ENCODE assay signal across 8 cellular contexts in the genomic region with DNA sequence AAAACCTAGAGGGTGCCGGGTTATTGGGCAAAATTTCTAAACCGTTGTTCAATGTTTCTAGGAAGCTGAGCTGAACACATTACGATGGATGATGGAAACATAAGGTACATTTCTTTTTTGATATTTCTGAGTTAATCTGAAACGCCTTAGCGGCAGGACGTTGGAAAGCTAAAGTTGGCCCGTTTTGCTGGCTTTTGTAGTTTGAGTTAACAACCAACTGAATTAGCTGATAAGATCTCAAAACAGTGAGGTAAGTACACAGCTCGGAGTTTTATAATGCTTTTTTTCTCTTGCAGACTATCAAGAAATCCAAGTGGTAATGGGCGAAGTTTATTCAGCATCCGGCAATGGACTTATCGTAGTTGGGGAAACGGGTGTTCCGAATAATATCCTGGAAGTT.
A peak's percentile ranks its signal among the peaks of the same experiment; 100 is the strongest.
DNase-seq lines count a peak whose midpoint lies in the region; ATAC-seq and TF ChIP-seq lines count a peak whose summit lies in the region.

No MANE protein-coding gene starts in this region.

- H2BK5ac ChIP-seq in H9 (ENCODE audit: insufficient read length, low read length): no peak overlapping the region

- peaks cover 5% of the 10 kb centered on the region; the same call in 1 of the 2 replicates for H3K79me2 ChIP-seq in H9 (ENCODE audit: insufficient read depth, low read length)

- peak overlapping the region; percentile 97 for H3K4me2 ChIP-seq in H9 (ENCODE audit: insufficient read depth, insufficient read length, low read length)

- H3K27me3 Mint-ChIP-seq in H9 (ENCODE audit: low read depth): no peaks in the 10 kb centered on the region; the same call in 1 of the 2 replicates

- no peak overlapping the region for H2BK15ac ChIP-seq in H9 (ENCODE audit: low read depth, low read length)

- no peak for DNase-seq in H9
- DNase-seq in WERI-Rb-1: no peak
- DNase-seq in NCI-H446 treated with DMSO at 0.1 percent for 48 hours (lab: John Stamatoyannopoulos, UW): no peak
- no peak for DNase-seq in NCI-H1105 treated with DMSO at 0.1 percent for 48 hours (lab: John Stamatoyannopoulos, UW)
- DNase-seq in GM03348 (ENCODE audit: low spot score): no peak

- H2BK20ac ChIP-seq in H9 (ENCODE audit: low read depth, low read length, poor library complexity, severe bottlenecking): no peak overlapping the region

- TF ChIP-seq POLR2A in gastroesophageal sphincter (IDR thresholded peaks at IDR 0.05): no peak

- TF ChIP-seq CTCF in H9 (conservative IDR thresholded peaks at IDR 0.05) (no peak), WERI-Rb-1 (IDR thresholded peaks at IDR 0.05; ENCODE audit: low read depth, low read length) (no peak), gastroesophageal sphincter (IDR thresholded peaks at IDR 0.05) (no peak)

- H3K4me1 ChIP-seq in H9 (ENCODE audit: insufficient read depth, low read length): no peaks in the 10 kb centered on the region
- peaks cover 0 to 32% (median 0%) of the 10 kb centered on the region in 3 donors for H3K4me1 ChIP-seq in gastroesophageal sphincter
- H3K4me1 ChIP-seq in skeletal muscle tissue (ENCODE audit: control insufficient read depth in 3 of 3, insufficient read depth in 3 of 3, low read length in 3 of 3): peaks cover 17 to 25% (median 17%) of the 10 kb centered on the region in 3 donors

- no peaks in the 10 kb centered on the region for H3K9me3 ChIP-seq in H9 (ENCODE audit: control insufficient read depth, low read depth, low read length)
- H3K9me3 ChIP-seq in WERI-Rb-1 (ENCODE audit: severe bottlenecking): peaks cover 2% of the 10 kb centered on the region
- no peaks in the 10 kb centered on the region for H3K9me3 ChIP-seq in gastroesophageal sphincter
- no peaks in the 10 kb centered on the region for H3K9me3 ChIP-seq in skeletal muscle tissue (ENCODE audit: control insufficient read depth in 3 of 3, low read length in 3 of 3)

- H3T11ph ChIP-seq in H9 (ENCODE audit: low read length): no peak overlapping the region

- peaks cover 51% of the 10 kb centered on the region for H3K36me3 ChIP-seq in WERI-Rb-1
- H3K36me3 ChIP-seq in gastroesophageal sphincter: peaks cover 0 to 8% of the 10 kb centered on the region in 2 donors
- H3K36me3 ChIP-seq in skeletal muscle tissue (ENCODE audit: control insufficient read depth in 3 of 3, insufficient read depth in 3 of 3, low read length in 3 of 3): peaks cover 0 to 3% (median 2%) of the 10 kb centered on the region in 3 donors

- H3K27me3 ChIP-seq in H9 (ENCODE audit: insufficient read depth, low read length): no peaks in the 10 kb centered on the region
- no peaks in the 10 kb centered on the region for H3K27me3 ChIP-seq in WERI-Rb-1 (ENCODE audit: insufficient read depth, low read depth, severe bottlenecking)
- no peaks in the 10 kb centered on the region for H3K27me3 ChIP-seq in gastroesophageal sphincter
- no peaks in the 10 kb centered on the region for H3K27me3 ChIP-seq in skeletal muscle tissue (ENCODE audit: control insufficient read depth in 3 of 3, insufficient read depth in 3 of 3, low read length in 3 of 3)

- H3K18ac ChIP-seq in H9 (ENCODE audit: insufficient read length, low read depth, low read length): no peak overlapping the region

- H3K9ac ChIP-seq in H9 (ENCODE audit: extremely low read depth, insufficient read length, low read length) (peak overlapping the region; percentile 97), skeletal muscle tissue (ENCODE audit: low read depth in 1 of 3, low read length in 3 of 3) (peak overlapping the region; percentile 91 to 98 (median 95))

- no CpG with 5 or more reads among the region's 13 CpGs for WGBS in H9 (ENCODE audit: extremely low coverage, insufficient read length, low lambda C conversion rate)
- WGBS in gastroesophageal sphincter (ENCODE audit: low coverage in 1 of 2), 2 donors: 6 to 8% methylated on average over 9 to 13 of the region's 13 CpGs

- no peaks in the 10 kb centered on the region for H3K79me1 ChIP-seq in H9 (ENCODE audit: insufficient read depth, low read depth, low read length, poor library complexity, severe bottlenecking)

- peak overlapping the region; percentile 85 to 95 for H3K4me3 Mint-ChIP-seq in H9

- H2BK12ac ChIP-seq in H9 (ENCODE audit: insufficient read length, low read depth, low read length): no peak overlapping the region

- peaks cover 0 to 2% of the 10 kb centered on the region in 2 experiments; a peak in 1 of 5 replicates for H3K9me3 Mint-ChIP-seq in H9

- H2AFZ ChIP-seq in H9 (ENCODE audit: low read length): no peak overlapping the region

- no peak overlapping the region for H4K5ac ChIP-seq in H9 (ENCODE audit: insufficient read length, low read depth, low read length)

- no peak overlapping the region for H3K23ac ChIP-seq in H9 (ENCODE audit: insufficient read length, low read depth, low read length)

- H4K8ac ChIP-seq in H9 (replicated peaks; ENCODE audit: insufficient read length, low read depth, low read length): no peak overlapping the region

- peak overlapping the region; percentile 79 for H3K4me3 ChIP-seq in WERI-Rb-1 (ENCODE audit: low read depth, low read length)
- H3K4me3 ChIP-seq in gastroesophageal sphincter: peak overlapping the region; percentile 67 to 82
- H3K4me3 ChIP-seq in skeletal muscle tissue (ENCODE audit: low read length in 3 of 3): peak overlapping the region; percentile 90 to 92 (median 91)

- peaks cover 16 to 27% of the 10 kb centered on the region in 2 experiments for H3K4me1 Mint-ChIP-seq in H9

- TF ChIP-seq EP300 in gastroesophageal sphincter (IDR thresholded peaks at IDR 0.05): no peak

- no peak overlapping the region for H2BK120ac ChIP-seq in H9 (ENCODE audit: low read depth, low read length, poor library complexity, severe bottlenecking)

- H4K91ac ChIP-seq in H9 (ENCODE audit: insufficient read length, low read depth, low read length): no peak overlapping the region

- H3K14ac ChIP-seq in H9 (ENCODE audit: insufficient read depth, low read length): no peak overlapping the region

- no peak overlapping the region for H2AK5ac ChIP-seq in H9 (ENCODE audit: insufficient read length, low read length)

- H3K56ac ChIP-seq in H9 (ENCODE audit: insufficient read length, low read depth, low read length): peak overlapping the region; percentile 79

- H3K27ac ChIP-seq in H9 (ENCODE audit: insufficient read length, low read depth, low read length): peak overlapping the region; percentile 66
- H3K27ac ChIP-seq in WERI-Rb-1: peak overlapping the region; percentile 86
- H3K27ac ChIP-seq in gastroesophageal sphincter: peak overlapping the region; percentile 86 to 91 (median 90)
- H3K27ac ChIP-seq in skeletal muscle tissue (ENCODE audit: low read depth, low read length): peak overlapping the region; percentile 95

- ATAC-seq in gastroesophageal sphincter (no peak), HG03354 (IDR thresholded peaks at IDR 0.05; ENCODE audit: poor library complexity, severe bottlenecking, unreplicated experiment) (no peak)

- peaks cover 11 to 32% (median 21%) of the 10 kb centered on the region in 3 experiments for H3K36me3 Mint-ChIP-seq in H9 (ENCODE audit: insufficient read depth in 1 of 3, low read depth in 3 of 3)

- peaks cover 7% of the 10 kb centered on the region for H3K23me2 ChIP-seq in H9 (ENCODE audit: insufficient read length, low read depth, low read length, poor library complexity, severe bottlenecking)

- peak overlapping the region; percentile 97 to 99 (median 98); a peak in 6 of 7 replicates for H3K27ac Mint-ChIP-seq in H9

- H4K20me1 ChIP-seq in H9 (ENCODE audit: control insufficient read depth, insufficient read depth, insufficient read length): no peaks in the 10 kb centered on the region

- no peak overlapping the region for H3K4ac ChIP-seq in H9 (ENCODE audit: low read depth, low read length)
